8 cellular contexts compared by ENCODE assay signal in the genomic region with DNA sequence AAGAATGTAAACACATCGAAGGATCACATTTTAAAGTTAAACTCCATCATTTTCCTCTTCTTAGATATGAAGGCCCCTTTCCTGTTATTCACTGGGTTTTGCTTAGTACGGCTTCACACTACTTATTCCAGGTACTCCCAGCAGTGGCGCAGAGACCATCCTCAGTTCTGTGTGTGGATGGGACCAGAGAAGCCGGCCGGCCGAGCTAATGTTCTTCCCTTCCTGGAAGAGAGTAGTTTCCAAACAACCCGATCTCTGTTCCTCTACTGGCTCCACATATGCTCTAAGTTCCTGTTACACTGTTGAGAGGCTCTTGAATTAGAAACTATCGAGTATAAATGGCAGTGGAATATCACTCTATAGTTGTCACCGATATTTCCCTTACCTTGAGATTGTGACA. TPM values are rescaled to one million over a fixed set of nuclear protein-coding genes. Genes with fewer than 3 reads are reported as not detected.
DNase-seq lines count a peak whose midpoint lies in the region; ATAC-seq, FAIRE-seq and TF ChIP-seq lines count a peak whose summit lies in the region.

No MANE protein-coding gene starts in this region.

- ATAC-seq in K562, result 0 out of 3 replicates have a peak, but pooled peaks have one; percentile 3

- H3K9me1 ChIP-seq in K562 (ENCODE audit: control insufficient read depth, insufficient read depth, low read length), result peaks cover 8% of the 10 kb centered on the region

- no peak for TF ChIP-seq RAD21 in K562 (CRISPR knock-in tag; conservative IDR thresholded peaks at IDR 0.05 in 1 of 2, IDR thresholded peaks at IDR 0.05 in 1 of 2)

- 52% methylated on average over 9 of the region's 9 CpGs for WGBS in K562 (ENCODE audit: insufficient coverage, low coverage, missing lambda C conversion rate)
- 63 to 69% methylated on average over 9 of the region's 9 CpGs for WGBS in lower leg skin, 2 donors

- peak overlapping the region; percentile 90 for H3K27ac Mint-ChIP-seq in type B pancreatic cell

- no peaks in the 10 kb centered on the region for H3K27me3 Mint-ChIP-seq in type B pancreatic cell

- no peaks in the 10 kb centered on the region for H3K9me2 ChIP-seq in MM.1S (replicated peaks; ENCODE audit: insufficient read depth, low read length)

- BruUV-seq in K562 (replicated peaks; lab: Mats Ljungman, UMichigan), result no TSS peak

- peak overlapping the region; percentile 96 for H3K4me2 ChIP-seq in MM.1S (ENCODE audit: low read depth, low read length)
- peak overlapping the region; percentile 90 for H3K4me2 ChIP-seq in K562 (ENCODE audit: insufficient read depth, low read length)

- H3K27me3 ChIP-seq in MM.1S (replicated peaks; ENCODE audit: insufficient read depth, low read length) (no peaks in the 10 kb centered on the region), K562 (ENCODE audit: control insufficient read depth in 2 of 2, insufficient read depth in 2 of 2, low read length in 2 of 2) (no peaks in the 10 kb centered on the region)

- no peaks in the 10 kb centered on the region for H3F3A ChIP-seq in MM.1S (ENCODE audit: insufficient read depth, low read length)

- no peak overlapping the region for H3K27ac ChIP-seq in MM.1S (ENCODE audit: low read length)
- H3K27ac ChIP-seq in K562 (ENCODE audit: extremely low read depth, low read depth, low read length), result no peak overlapping the region; the same call in 2 of the 3 replicates

- H3K4me3 ChIP-seq in MM.1S (ENCODE audit: low read length) (peak overlapping the region; percentile 96), K562 (peak overlapping the region; percentile 89), lower leg skin (ENCODE audit: low read depth, poor library complexity, severe bottlenecking) (peak overlapping the region; percentile 96)

- H3K4me1 Mint-ChIP-seq in type B pancreatic cell (ENCODE audit: unreplicated experiment), result peaks cover 21% of the 10 kb centered on the region

- no peak for FAIRE-seq in K562 (lab: Jason Lieb, UNC)

- in situ Hi-C loops in K562 (cut with MboI), result no loop called here

- H4K20me1 ChIP-seq in MM.1S (ENCODE audit: insufficient read depth, low read length) (no peaks in the 10 kb centered on the region), K562 (replicated peaks; ENCODE audit: control insufficient read depth, insufficient read depth, low read length) (no peaks in the 10 kb centered on the region)

- no peak for TF ChIP-seq POLR2A in K562 (conservative IDR thresholded peaks at IDR 0.05)
- no peak for TF ChIP-seq POLR2A in lower leg skin (IDR thresholded peaks at IDR 0.05)

- H3K4me3 Mint-ChIP-seq in type B pancreatic cell, result peak overlapping the region; percentile 93

- peaks cover 18% of the 10 kb centered on the region for H3K36me3 Mint-ChIP-seq in type B pancreatic cell

- H3K79me2 ChIP-seq in MM.1S (ENCODE audit: low read length) (peaks cover 22% of the 10 kb centered on the region), K562 (ENCODE audit: control insufficient read depth, insufficient read depth, low read length) (peaks cover 31% of the 10 kb centered on the region)

- TF ChIP-seq CTCF in MM.1S (IDR thresholded peaks at IDR 0.05; ENCODE audit: low read length), result no peak
- TF ChIP-seq CTCF in K562 (IDR thresholded peaks at IDR 0.05 in 2 of 3, conservative IDR thresholded peaks at IDR 0.05 in 1 of 3; ENCODE audit: insufficient read depth in 2 of 3, low read depth in 1 of 3, low read length in 3 of 3), result no peak
- TF ChIP-seq CTCF in lower leg skin (IDR thresholded peaks at IDR 0.05), result no peak
- TF ChIP-seq CTCF in type B pancreatic cell (conservative IDR thresholded peaks at IDR 0.05), result no peak

- H3K9me3 ChIP-seq in MM.1S (replicated peaks; ENCODE audit: insufficient read depth, low read length) (no peaks in the 10 kb centered on the region), K562 (replicated peaks; ENCODE audit: control insufficient read depth, insufficient read depth, low read depth, low read length) (no peaks in the 10 kb centered on the region)

- TF ChIP-seq EP300 in K562 (IDR thresholded peaks at IDR 0.05; ENCODE audit: low read length), result no peak

- H3K9me3 Mint-ChIP-seq in type B pancreatic cell, result no peaks in the 10 kb centered on the region

- peak overlapping the region; percentile 48; the same call in 1 of the 2 replicates for H3K9ac ChIP-seq in MM.1S (ENCODE audit: low read length)
- peak overlapping the region; percentile 80 to 89; a peak in 3 of 4 replicates for H3K9ac ChIP-seq in K562 (ENCODE audit: insufficient read depth in 1 of 2, low read depth in 2 of 2, low read length in 2 of 2)

- peaks cover 5% of the 10 kb centered on the region for H3K36me3 ChIP-seq in MM.1S (replicated peaks; ENCODE audit: insufficient read depth, low read length)
- peaks cover 31% of the 10 kb centered on the region for H3K36me3 ChIP-seq in K562 (ENCODE audit: control insufficient read depth, insufficient read depth, low read length)

- DNase-seq in CD1c-positive myeloid dendritic cell (ENCODE audit: extremely low spot score), result peak; percentile 54
- no peak for DNase-seq in MM.1S
- DNase-seq in K562 (ENCODE audit: extremely low read depth in 1 of 4, low spot score in 3 of 4), result peak in 2 of 4 experiments; percentile 14 to 16
- DNase-seq in lower leg skin (ENCODE audit: low spot score in 2 of 2), result no peak
- no peak for DNase-seq in type B pancreatic cell (ENCODE audit: extremely low spot score, unreplicated experiment)
- no peak for DNase-seq in GM03348 (ENCODE audit: low spot score)
- DNase-seq in AG08395 (ENCODE audit: low spot score), result no peak
- no peak for DNase-seq in NCI-H748 (lab: John Stamatoyannopoulos, UW; ENCODE audit: unreplicated experiment)

- intact Hi-C loops in K562 (cut with micrococcal nuclease), result no loop called here
- intact Hi-C loops in lower leg skin (cut with DNase I; ENCODE audit: low total_unique reads), result no loop called here

- CTCF ChIA-PET in K562 (lab: Yijun Ruan, JAX; ENCODE audit: low intra/inter-chr PET ratio), result no interaction called here

- POLR2A ChIA-PET in K562 (lab: Yijun Ruan, JAX), result interaction anchor here (0.6 to 1.1 kb wide), 2 partner anchors 12 to 20 kb away, joined by 3 read pairs; no protein-coding TSS in a partner anchor

- H2AFZ ChIP-seq in MM.1S (ENCODE audit: low read length) (peak overlapping the region; percentile 98), K562 (ENCODE audit: low read depth, low read length) (peak overlapping the region; percentile 92)

- H3K4me1 ChIP-seq in MM.1S (ENCODE audit: low read length) (peaks cover 11% of the 10 kb centered on the region), K562 (replicated peaks in 1 of 2; ENCODE audit: control insufficient read depth in 2 of 2, insufficient read depth in 2 of 2, low read length in 2 of 2) (peaks cover 3 to 9% of the 10 kb centered on the region in 2 experiments; a peak in 4 of 5 replicates)

TF ChIP-seq in K562, 482 proteins besides CTCF, POLR2A, EP300 and RAD21:
- peak in 1 of 2 experiments; percentile 39; a peak in 1 of 4 replicates for TF ChIP-seq FOXK2 (conservative IDR thresholded peaks at IDR 0.05 in 1 of 2, IDR thresholded peaks at IDR 0.05 in 1 of 2; ENCODE audit: low read depth in 2 of 2)
- TF ChIP-seq MEF2D (tag; conservative IDR thresholded peaks at IDR 0.05; ENCODE audit: low read depth), result no peak
- TF ChIP-seq SMARCA4 (IDR thresholded peaks at IDR 0.05), result no peak

RNA-seq across cellular contexts. Expression of a gene that starts 0.7 kb away (rescaled TPM):
- 121 TPM in 2 replicates for total RNA-seq in K562 (2011; cell fraction: chromatin; rRNA removed; ENCODE audit: low replicate concordance)
- 60.9 and 64.5 TPM in 2 replicates for total RNA-seq in K562 (2011; cell fraction: nucleolus; rRNA removed)
- 77.7 and 91.8 TPM in 2 replicates for total RNA-seq in K562 (2011; cell fraction: nucleoplasm; rRNA removed)
- total RNA-seq in K562 (2014; rRNA removed) (23.9 and 32.1 TPM in 2 replicates), K562 (2014; rRNA removed; fragmentation: Illumina TruSeq; extraction: Trizol) (22.1 and 23.6 TPM in 2 replicates), K562 (2015; rRNA removed; fragmentation: Illumina TruSeq; extraction: Trizol) (25.8 and 27.2 TPM in 2 replicates), K562 (2021) (39.4 and 42.6 TPM in 2 replicates), lower leg skin (10 to 100 TPM; 41.9 to 57.1 (median 53.2) TPM), type B pancreatic cell (ENCODE audit: low replicate concordance) (37.9 and 49.0 TPM in 2 replicates)
- polyA plus RNA-seq in K562 (2011; rRNA removed) (19.3 and 26.0 TPM in 2 replicates), K562 (2014; fragmentation: Illumina TruSeq; extraction: Trizol) (33.5 and 34.0 TPM in 2 replicates), K562 (2014; fragmentation: Nextera tagmentation; extraction: Ambion mirVana) (10 to 100 TPM in 1 of 2 experiments, 1 to 10 TPM in 1; 7.1 to 11.6 TPM), K562 (2014; rRNA removed) (19.8 and 23.6 TPM in 2 replicates)
- 16.9 and 29.9 TPM in 2 replicates for polyA plus RNA-seq in K562 (2011; cell fraction: cytosol; rRNA removed)
- 76.8 and 117 TPM in 2 replicates for polyA plus RNA-seq in K562 (2011; cell fraction: nucleus; rRNA removed)
- polyA plus RNA-seq in K562 (2012), result 24.8 and 31.1 TPM in 2 replicates
- polyA minus RNA-seq in K562 (2011; rRNA and poly(A)+ RNA removed), result 17.6 and 31.5 TPM in 2 replicates
- 7.6 and 22.7 TPM in 2 replicates for polyA minus RNA-seq in K562 (2011; cell fraction: cytosol; rRNA and poly(A)+ RNA removed)
- 28.4 and 32.2 TPM in 2 replicates for polyA minus RNA-seq in K562 (2011; cell fraction: nucleus; rRNA and poly(A)+ RNA removed)
